ENCODE assay signal across 1 cellular context in the genomic region with DNA sequence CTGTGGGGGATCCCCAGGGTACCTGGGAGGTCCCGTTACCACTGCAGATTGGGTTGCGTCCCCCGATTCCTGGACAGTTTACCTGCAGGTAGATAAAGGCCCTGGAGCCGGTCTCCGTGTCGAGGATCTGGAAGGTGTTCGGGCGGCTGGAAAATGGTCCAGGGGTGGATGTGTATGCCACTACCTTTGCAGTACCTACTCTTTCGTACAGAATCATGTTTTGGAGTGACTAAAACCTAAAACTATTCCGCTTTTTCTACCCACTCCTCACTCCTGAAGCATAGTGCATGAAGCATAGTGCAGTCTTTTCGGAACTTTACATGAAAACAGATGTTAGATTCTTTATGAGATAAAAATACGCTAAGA.
TF ChIP-seq lines count a peak whose summit lies in the region.

No MANE protein-coding gene starts in this region.

TF ChIP-seq in GM23338, 12 proteins besides CTCF, POLR2A, EP300 and RAD21 (continued from another document):
- no peak for TF ChIP-seq EZH2phosphoT487 (IDR thresholded peaks at IDR 0.05; ENCODE audit: unreplicated experiment)
- TF ChIP-seq, protein P1, sequence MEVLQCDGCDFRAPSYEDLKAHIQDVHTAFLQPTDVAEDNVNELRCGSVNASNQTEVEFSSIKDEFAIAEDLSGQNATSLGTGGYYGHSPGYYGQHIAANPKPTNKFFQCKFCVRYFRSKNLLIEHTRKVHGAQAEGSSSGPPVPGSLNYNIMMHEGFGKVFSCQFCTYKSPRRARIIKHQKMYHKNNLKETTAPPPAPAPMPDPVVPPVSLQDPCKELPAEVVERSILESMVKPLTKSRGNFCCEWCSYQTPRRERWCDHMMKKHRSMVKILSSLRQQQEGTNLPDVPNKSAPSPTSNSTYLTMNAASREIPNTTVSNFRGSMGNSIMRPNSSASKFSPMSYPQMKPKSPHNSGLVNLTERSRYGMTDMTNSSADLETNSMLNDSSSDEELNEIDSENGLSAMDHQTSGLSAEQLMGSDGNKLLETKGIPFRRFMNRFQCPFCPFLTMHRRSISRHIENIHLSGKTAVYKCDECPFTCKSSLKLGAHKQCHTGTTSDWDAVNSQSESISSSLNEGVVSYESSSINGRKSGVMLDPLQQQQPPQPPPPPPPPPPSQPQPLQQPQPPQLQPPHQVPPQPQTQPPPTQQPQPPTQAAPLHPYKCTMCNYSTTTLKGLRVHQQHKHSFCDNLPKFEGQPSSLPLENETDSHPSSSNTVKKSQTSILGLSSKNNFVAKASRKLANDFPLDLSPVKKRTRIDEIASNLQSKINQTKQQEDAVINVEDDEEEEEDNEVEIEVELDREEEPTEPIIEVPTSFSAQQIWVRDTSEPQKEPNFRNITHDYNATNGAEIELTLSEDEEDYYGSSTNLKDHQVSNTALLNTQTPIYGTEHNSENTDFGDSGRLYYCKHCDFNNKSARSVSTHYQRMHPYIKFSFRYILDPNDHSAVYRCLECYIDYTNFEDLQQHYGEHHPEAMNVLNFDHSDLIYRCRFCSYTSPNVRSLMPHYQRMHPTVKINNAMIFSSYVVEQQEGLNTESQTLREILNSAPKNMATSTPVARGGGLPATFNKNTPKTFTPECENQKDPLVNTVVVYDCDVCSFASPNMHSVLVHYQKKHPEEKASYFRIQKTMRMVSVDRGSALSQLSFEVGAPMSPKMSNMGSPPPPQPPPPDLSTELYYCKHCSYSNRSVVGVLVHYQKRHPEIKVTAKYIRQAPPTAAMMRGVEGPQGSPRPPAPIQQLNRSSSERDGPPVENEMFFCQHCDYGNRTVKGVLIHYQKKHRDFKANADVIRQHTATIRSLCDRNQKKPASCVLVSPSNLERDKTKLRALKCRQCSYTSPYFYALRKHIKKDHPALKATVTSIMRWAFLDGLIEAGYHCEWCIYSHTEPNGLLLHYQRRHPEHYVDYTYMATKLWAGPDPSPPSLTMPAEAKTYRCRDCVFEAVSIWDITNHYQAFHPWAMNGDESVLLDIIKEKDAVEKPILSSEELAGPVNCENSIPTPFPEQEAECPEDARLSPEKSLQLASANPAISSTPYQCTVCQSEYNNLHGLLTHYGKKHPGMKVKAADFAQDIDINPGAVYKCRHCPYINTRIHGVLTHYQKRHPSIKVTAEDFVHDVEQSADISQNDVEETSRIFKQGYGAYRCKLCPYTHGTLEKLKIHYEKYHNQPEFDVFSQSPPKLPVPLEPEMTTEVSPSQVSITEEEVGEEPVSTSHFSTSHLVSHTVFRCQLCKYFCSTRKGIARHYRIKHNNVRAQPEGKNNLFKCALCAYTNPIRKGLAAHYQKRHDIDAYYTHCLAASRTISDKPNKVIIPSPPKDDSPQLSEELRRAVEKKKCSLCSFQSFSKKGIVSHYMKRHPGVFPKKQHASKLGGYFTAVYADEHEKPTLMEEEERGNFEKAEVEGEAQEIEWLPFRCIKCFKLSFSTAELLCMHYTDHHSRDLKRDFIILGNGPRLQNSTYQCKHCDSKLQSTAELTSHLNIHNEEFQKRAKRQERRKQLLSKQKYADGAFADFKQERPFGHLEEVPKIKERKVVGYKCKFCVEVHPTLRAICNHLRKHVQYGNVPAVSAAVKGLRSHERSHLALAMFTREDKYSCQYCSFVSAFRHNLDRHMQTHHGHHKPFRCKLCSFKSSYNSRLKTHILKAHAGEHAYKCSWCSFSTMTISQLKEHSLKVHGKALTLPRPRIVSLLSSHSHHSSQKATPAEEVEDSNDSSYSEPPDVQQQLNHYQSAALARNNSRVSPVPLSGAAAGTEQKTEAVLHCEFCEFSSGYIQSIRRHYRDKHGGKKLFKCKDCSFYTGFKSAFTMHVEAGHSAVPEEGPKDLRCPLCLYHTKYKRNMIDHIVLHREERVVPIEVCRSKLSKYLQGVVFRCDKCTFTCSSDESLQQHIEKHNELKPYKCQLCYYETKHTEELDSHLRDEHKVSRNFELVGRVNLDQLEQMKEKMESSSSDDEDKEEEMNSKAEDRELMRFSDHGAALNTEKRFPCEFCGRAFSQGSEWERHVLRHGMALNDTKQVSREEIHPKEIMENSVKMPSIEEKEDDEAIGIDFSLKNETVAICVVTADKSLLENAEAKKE (CRISPR knock-in tag; IDR thresholded peaks at IDR 0.05): no peak
- TF ChIP-seq ZNF114 (CRISPR knock-in tag; IDR thresholded peaks at IDR 0.05): no peak
- TF ChIP-seq EZH2 (IDR thresholded peaks at IDR 0.05; ENCODE audit: low read depth, unreplicated experiment): no peak
- no peak for TF ChIP-seq CREB1 (CRISPR knock-in tag; IDR thresholded peaks at IDR 0.05; ENCODE audit: low read depth)
- no peak for TF ChIP-seq STAT1 (IDR thresholded peaks at IDR 0.05; ENCODE audit: unreplicated experiment)
